8 cellular contexts compared by ENCODE assay signal in the genomic region with DNA sequence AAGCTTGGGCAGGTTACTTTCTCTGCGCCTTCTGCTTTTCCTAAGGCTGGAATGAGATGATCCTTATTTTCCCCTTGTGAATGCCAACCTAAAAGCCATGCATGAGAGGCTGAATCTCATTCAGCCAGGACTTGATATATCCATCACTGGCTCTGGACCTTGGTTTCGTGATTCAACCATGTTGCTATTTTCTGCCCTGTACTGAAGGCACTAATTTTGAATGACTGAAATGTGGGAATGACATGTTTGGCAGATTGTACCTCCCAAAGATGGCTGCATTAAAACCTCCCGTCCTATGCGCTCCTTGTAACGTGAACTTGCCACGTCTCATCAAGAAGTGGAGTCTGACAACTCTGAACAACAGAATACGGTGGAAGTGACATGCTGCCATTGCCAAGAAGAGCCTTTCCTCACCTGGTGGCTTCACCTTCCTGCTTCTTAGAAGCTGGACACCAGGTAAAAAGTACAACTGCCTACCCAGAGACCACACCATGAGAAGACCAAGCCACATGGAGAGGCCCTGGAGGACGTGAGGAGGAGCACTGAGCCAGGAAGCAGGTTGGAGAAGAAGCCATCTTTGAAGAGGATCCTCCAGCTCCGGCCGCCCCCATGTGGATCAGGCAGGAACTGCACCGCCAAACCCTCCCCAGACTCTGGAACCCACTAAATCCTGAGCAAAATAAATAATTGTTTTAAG.
DNase-seq lines count a peak whose midpoint lies in the region; ATAC-seq, FAIRE-seq and TF ChIP-seq lines count a peak whose summit lies in the region.

No MANE protein-coding gene starts in this region.

- H3K4me3 ChIP-seq in WI38 (ENCODE audit: low read depth, low read length) (no peak overlapping the region), kidney (ENCODE audit: low read length in 2 of 2) (no peak overlapping the region)

- BruUV-seq in MCF 10A (replicated peaks; lab: Mats Ljungman, UMichigan) = no TSS peak

- peak; percentile 85 for ATAC-seq in HG02610 (IDR thresholded peaks at IDR 0.05; ENCODE audit: unreplicated experiment)

- TF ChIP-seq CTCF in GM10248 (IDR thresholded peaks at IDR 0.05; ENCODE audit: control extremely low read depth, extremely low read depth, low read depth, missing control alignments) (peak; percentile 53), WI38 (IDR thresholded peaks at IDR 0.05; ENCODE audit: low read depth, low read length) (peak; percentile 97), MCF 10A (IDR thresholded peaks at IDR 0.05; ENCODE audit: unreplicated experiment) (peak; percentile 77), kidney (IDR thresholded peaks at IDR 0.05; ENCODE audit: borderline replicate concordance, extremely low read depth, insufficient read depth) (peak; percentile 72)

- no peak overlapping the region for H3K27ac Mint-ChIP-seq in MCF 10A (ENCODE audit: low read depth, unreplicated experiment)

- H3K4me1 Mint-ChIP-seq in MCF 10A (ENCODE audit: insufficient read depth, unreplicated experiment) = peaks cover 25% of the 10 kb centered on the region

- POLR2A ChIA-PET in GM10248 (lab: Yijun Ruan, JAX) = no interaction called here
- POLR2A ChIA-PET in MCF 10A (lab: Yijun Ruan, JAX) = interaction anchor here (0.8 kb wide), 1 partner anchor 292 kb away, joined by 4 read pairs; no protein-coding TSS in a partner anchor

- no peaks in the 10 kb centered on the region for H3K4me1 ChIP-seq in kidney (ENCODE audit: control insufficient read depth in 1 of 2, insufficient read depth in 1 of 2, low read depth in 1 of 2, low read length in 2 of 2)

- H3K9me3 ChIP-seq in kidney (ENCODE audit: control insufficient read depth in 1 of 2, low read length in 2 of 2) = no peaks in the 10 kb centered on the region

- DNase-seq in GM10248 (ENCODE audit: extremely low spot score) (peak; percentile 80), NCI-H2081 (lab: John Stamatoyannopoulos, UW) (peak; percentile 65 to 77), MCF 10A (ENCODE audit: unreplicated experiment) (peak; percentile 69), kidney (no peak), occipital lobe (lab: John Stamatoyannopoulos, UW) (no peak)
- DNase-seq in stimulated activated CD4-positive, alpha-beta T cell treated with anti-CD3 and anti-CD28 coated beads, Interleukin-4, amount 100 ng/mL, for 4 hours = peak; percentile 59 to 79

- H3K4me3 Mint-ChIP-seq in MCF 10A (ENCODE audit: unreplicated experiment) = no peak overlapping the region

- CTCF ChIA-PET in GM10248 (lab: Yijun Ruan, JAX) = interaction anchor here (0.9 to 8.3 kb wide), 27 partner anchors 7 to 938 kb away, joined by 3 to 97 read pairs (median 5); a partner anchor contains a TSS
- CTCF ChIA-PET in MCF 10A (lab: Yijun Ruan, JAX) = interaction anchor here (0.5 to 3.5 kb wide), 33 partner anchors 8 to 615 kb away, joined by 3 to 30 read pairs (median 4); a partner anchor contains a TSS

- H3K36me3 ChIP-seq in kidney (ENCODE audit: control insufficient read depth in 1 of 2, insufficient read depth in 2 of 2, low read length in 2 of 2) = peaks cover 0 to 7% of the 10 kb centered on the region in 2 donors

- no peaks in the 10 kb centered on the region for H3K9me3 Mint-ChIP-seq in MCF 10A (ENCODE audit: unreplicated experiment)

- no peaks in the 10 kb centered on the region for H3K27me3 Mint-ChIP-seq in MCF 10A (ENCODE audit: insufficient read depth, unreplicated experiment)

- intact Hi-C loops in MCF 10A (cut with micrococcal nuclease) = loop anchor here (1.0 to 10.0 kb wide), 2 partner anchors 16 to 221 kb away; no protein-coding TSS in a partner anchor
- intact Hi-C loops in kidney (cut with DNase I) = no loop called here

- no peak overlapping the region for H3K9ac ChIP-seq in kidney (ENCODE audit: low read length in 2 of 2)

- no peak for FAIRE-seq in kidney (lab: Jason Lieb, UNC)

- H3K27ac ChIP-seq in kidney (ENCODE audit: low read depth in 2 of 2, low read length in 2 of 2) = no peak overlapping the region

- peaks cover 80% of the 10 kb centered on the region for H3K36me3 Mint-ChIP-seq in MCF 10A (ENCODE audit: insufficient read depth, unreplicated experiment)

Comparison
In these comparisons a context has a peak if more than half of its experiments do, and no peak if none do; other contexts are left out.
1. DNase-seq: peak in GM10248 (single experiment), NCI-H2081 (2 of 2), MCF 10A (single experiment) and stimulated activated CD4-positive, alpha-beta T cell treated with anti-CD3 and anti-CD28 coated beads, Interleukin-4, amount 100 ng/mL, for 4 hours (2 of 2); none in kidney (single experiment) and occipital lobe (single experiment).
2. Peak in every context shown above with its lines, with median percentiles within 50 percentile points of each other: CTCF ChIP-seq.